ENCODE assay signal across 1 cellular context in the genomic region with DNA sequence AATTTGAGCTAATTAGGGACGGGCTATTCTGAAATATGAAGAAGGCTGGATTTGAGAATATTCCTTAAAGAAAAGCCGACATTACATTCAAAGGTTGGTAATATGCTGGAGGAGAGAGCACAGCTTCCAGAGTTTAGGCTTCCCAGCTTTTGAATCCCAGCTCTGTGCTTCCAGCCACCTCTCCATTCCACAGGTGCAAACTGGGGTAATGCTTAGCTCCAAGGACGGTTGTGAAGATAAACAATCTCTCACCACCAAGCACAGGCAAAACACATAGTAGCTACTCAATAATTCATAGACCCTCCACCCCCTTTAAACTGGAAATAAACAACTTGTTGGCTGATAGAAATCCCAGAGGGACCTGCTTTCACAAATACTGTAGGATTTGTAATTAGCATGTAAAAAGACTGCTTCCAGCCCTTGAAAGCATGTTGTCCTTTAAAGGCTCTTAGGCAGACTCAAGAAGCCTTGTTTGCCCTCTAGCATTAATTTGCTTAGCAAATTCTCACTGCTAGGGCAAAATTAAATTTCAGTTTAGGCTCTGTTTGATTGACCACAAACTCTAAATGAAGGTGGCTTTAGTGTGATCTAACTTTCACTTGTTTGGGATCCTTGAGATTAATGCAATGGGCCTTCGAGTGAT.
TF ChIP-seq lines count a peak whose summit lies in the region.

No MANE protein-coding gene starts in this region.

TF ChIP-seq in GM12878, 131 proteins besides CTCF, POLR2A, EP300 and RAD21:
- no peak for TF ChIP-seq ZBED1 (IDR thresholded peaks at IDR 0.05; ENCODE audit: borderline replicate concordance)
- TF ChIP-seq, protein P1, sequence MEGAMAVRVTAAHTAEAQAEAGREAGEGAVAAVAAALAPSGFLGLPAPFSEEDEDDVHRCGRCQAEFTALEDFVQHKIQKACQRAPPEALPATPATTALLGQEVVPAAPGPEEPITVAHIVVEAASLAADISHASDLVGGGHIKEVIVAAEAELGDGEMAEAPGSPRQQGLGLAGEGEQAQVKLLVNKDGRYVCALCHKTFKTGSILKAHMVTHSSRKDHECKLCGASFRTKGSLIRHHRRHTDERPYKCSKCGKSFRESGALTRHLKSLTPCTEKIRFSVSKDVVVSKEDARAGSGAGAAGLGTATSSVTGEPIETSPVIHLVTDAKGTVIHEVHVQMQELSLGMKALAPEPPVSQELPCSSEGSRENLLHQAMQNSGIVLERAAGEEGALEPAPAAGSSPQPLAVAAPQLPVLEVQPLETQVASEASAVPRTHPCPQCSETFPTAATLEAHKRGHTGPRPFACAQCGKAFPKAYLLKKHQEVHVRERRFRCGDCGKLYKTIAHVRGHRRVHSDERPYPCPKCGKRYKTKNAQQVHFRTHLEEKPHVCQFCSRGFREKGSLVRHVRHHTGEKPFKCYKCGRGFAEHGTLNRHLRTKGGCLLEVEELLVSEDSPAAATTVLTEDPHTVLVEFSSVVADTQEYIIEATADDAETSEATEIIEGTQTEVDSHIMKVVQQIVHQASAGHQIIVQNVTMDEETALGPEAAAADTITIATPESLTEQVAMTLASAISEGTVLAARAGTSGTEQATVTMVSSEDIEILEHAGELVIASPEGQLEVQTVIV (IDR thresholded peaks at IDR 0.05; ENCODE audit: borderline replicate concordance, partially characterized antibody): no peak
- no peak for TF ChIP-seq RB1 (IDR thresholded peaks at IDR 0.05; ENCODE audit: borderline replicate concordance)
